8 cellular contexts compared by ENCODE assay signal in genomic region chr3:51681453-51681852, GRCh38. TPM values are rescaled to one million over a fixed set of nuclear protein-coding genes. Genes with fewer than 3 reads are reported as not detected.
A peak's percentile ranks its signal among the peaks of the same experiment; 100 is the strongest.
DNase-seq lines count a peak whose midpoint lies in the region; ATAC-seq and TF ChIP-seq lines count a peak whose summit lies in the region.

No MANE protein-coding gene starts in this region.

- H3K9me2 ChIP-seq in GM23338 (ENCODE audit: insufficient read depth): no peaks in the 10 kb centered on the region

- H3K27me3 ChIP-seq in GM23338 (ENCODE audit: insufficient read depth): no peaks in the 10 kb centered on the region

- DNase-seq in GM23338 (ENCODE audit: low spot score): no peak
- DNase-seq in T follicular helper cell (ENCODE audit: low read depth): peak; percentile 22
- DNase-seq in central memory CD8-positive, alpha-beta T cell (ENCODE audit: low spot score in 2 of 2): peak in 1 of 2 donors; percentile 52
- peak; percentile 70 for DNase-seq in natural killer cell treated with Interleukin-12 subunit alpha and Interleukin-12 subunit beta and Interleukin-15 and Interleukin-18, amount 100 ng/mL, for 72 hours (ENCODE audit: low spot score)
- no peak for DNase-seq in HuH-7.5 (ENCODE audit: low spot score)
- DNase-seq in C1 segment of cervical spinal cord (lab: John Stamatoyannopoulos, UW): no peak
- no peak for DNase-seq in NCI-H748 (lab: John Stamatoyannopoulos, UW; ENCODE audit: unreplicated experiment)

- H3K36me3 ChIP-seq in GM23338 (ENCODE audit: insufficient read depth): no peaks in the 10 kb centered on the region

- no peak for TF ChIP-seq CTCF in GM23338 (conservative IDR thresholded peaks at IDR 0.05; ENCODE audit: low read depth in 2 of 2)

- peaks cover 7% of the 10 kb centered on the region; the same call in 2 of the 3 replicates for H3K36me3 Mint-ChIP-seq in GM23338 (ENCODE audit: low read depth)
- peaks cover 13% of the 10 kb centered on the region for H3K36me3 Mint-ChIP-seq in central memory CD8-positive, alpha-beta T cell (ENCODE audit: insufficient read depth)
- no peaks in the 10 kb centered on the region for H3K36me3 Mint-ChIP-seq in natural killer cell treated with Interleukin-12 subunit alpha and Interleukin-12 subunit beta and Interleukin-15 and Interleukin-18, amount 100 ng/mL, for 72 hours

- H3K27ac Mint-ChIP-seq in GM23338: peak overlapping the region; percentile 50; the same call in 1 of the 2 replicates
- H3K27ac Mint-ChIP-seq in central memory CD8-positive, alpha-beta T cell (ENCODE audit: low read depth): peak overlapping the region; percentile 77
- peak overlapping the region; percentile 96 to 98 for H3K27ac Mint-ChIP-seq in natural killer cell treated with Interleukin-12 subunit alpha and Interleukin-12 subunit beta and Interleukin-15 and Interleukin-18, amount 100 ng/mL, for 72 hours

- no peaks in the 10 kb centered on the region; the same call in 1 of the 2 replicates for H3K4me1 ChIP-seq in GM23338 (ENCODE audit: insufficient read depth)

- no peaks in the 10 kb centered on the region for H3K79me2 ChIP-seq in GM23338 (replicated peaks; ENCODE audit: insufficient read depth)

- no peak overlapping the region for H3K4me2 ChIP-seq in GM23338

- peaks cover 17% of the 10 kb centered on the region for H3K27me3 Mint-ChIP-seq in GM23338 (ENCODE audit: insufficient read depth, low read depth, poor library complexity)
- no peaks in the 10 kb centered on the region for H3K27me3 Mint-ChIP-seq in central memory CD8-positive, alpha-beta T cell
- no peaks in the 10 kb centered on the region for H3K27me3 Mint-ChIP-seq in natural killer cell treated with Interleukin-12 subunit alpha and Interleukin-12 subunit beta and Interleukin-15 and Interleukin-18, amount 100 ng/mL, for 72 hours

- H3K4me3 Mint-ChIP-seq in GM23338: no peak overlapping the region; the same call in 2 of the 3 replicates
- peak overlapping the region; percentile 69 for H3K4me3 Mint-ChIP-seq in central memory CD8-positive, alpha-beta T cell
- peak overlapping the region; percentile 85 for H3K4me3 Mint-ChIP-seq in natural killer cell treated with Interleukin-12 subunit alpha and Interleukin-12 subunit beta and Interleukin-15 and Interleukin-18, amount 100 ng/mL, for 72 hours

- no peak overlapping the region for H3K4me3 ChIP-seq in GM23338

- H4K20me1 ChIP-seq in GM23338 (replicated peaks; ENCODE audit: insufficient read depth): no peaks in the 10 kb centered on the region

- H3F3A ChIP-seq in GM23338 (replicated peaks; ENCODE audit: low read depth): no peaks in the 10 kb centered on the region

- no peak overlapping the region for H3K27ac ChIP-seq in GM23338 (ENCODE audit: low read depth)

- no peaks in the 10 kb centered on the region for H3K9me3 Mint-ChIP-seq in GM23338
- H3K9me3 Mint-ChIP-seq in central memory CD8-positive, alpha-beta T cell: no peaks in the 10 kb centered on the region
- H3K9me3 Mint-ChIP-seq in natural killer cell treated with Interleukin-12 subunit alpha and Interleukin-12 subunit beta and Interleukin-15 and Interleukin-18, amount 100 ng/mL, for 72 hours: no peaks in the 10 kb centered on the region

- H2AFZ ChIP-seq in GM23338: no peak overlapping the region

- ATAC-seq in GM23338: no peak
- ATAC-seq in central memory CD8-positive, alpha-beta T cell (replicated peaks; ENCODE audit: extremely low read depth, poor library complexity, severe bottlenecking): peak; percentile 78
- peak; percentile 59 to 62 for ATAC-seq in natural killer cell treated with Interleukin-12 subunit alpha and Interleukin-12 subunit beta and Interleukin-15 and Interleukin-18, amount 100 ng/mL, for 72 hours
- ATAC-seq in GM21390 (IDR thresholded peaks at IDR 0.05; ENCODE audit: unreplicated experiment): no peak

- H3K4me1 Mint-ChIP-seq in GM23338: peaks cover 21% of the 10 kb centered on the region
- H3K4me1 Mint-ChIP-seq in central memory CD8-positive, alpha-beta T cell: peaks cover 91% of the 10 kb centered on the region
- peaks cover 67 to 76% of the 10 kb centered on the region in 2 donors for H3K4me1 Mint-ChIP-seq in natural killer cell treated with Interleukin-12 subunit alpha and Interleukin-12 subunit beta and Interleukin-15 and Interleukin-18, amount 100 ng/mL, for 72 hours (ENCODE audit: low read depth in 2 of 2)

TF ChIP-seq in GM23338, 12 proteins besides CTCF, POLR2A, EP300 and RAD21:
- TF ChIP-seq ZNF331 (CRISPR knock-in tag; IDR thresholded peaks at IDR 0.05; ENCODE audit: low read depth) (no peak), ZNF114 (CRISPR knock-in tag; IDR thresholded peaks at IDR 0.05) (no peak), NANOG (IDR thresholded peaks at IDR 0.05; ENCODE audit: borderline replicate concordance) (no peak), CREB1 (CRISPR knock-in tag; IDR thresholded peaks at IDR 0.05; ENCODE audit: low read depth) (no peak)

RNA-seq across cellular contexts. Expression of gene TEX264, which starts 10.4 kb away (rescaled TPM):
- 10.5 and 13.3 TPM in 2 replicates for total RNA-seq in GM23338 (2014; rRNA removed; shearing (Covaris generic))
- polyA plus RNA-seq in GM23338 (2016; fragmentation: Nextera tagmentation; extraction: Ambion mirVana): 9.7 and 10.0 TPM in 2 replicates
- 10 to 100 TPM; 27.0 to 31.9 TPM for total RNA-seq in natural killer cell treated with Interleukin-12 subunit alpha and Interleukin-12 subunit beta and Interleukin-15 and Interleukin-18, amount 100 ng/mL, for 72 hours

RNA-seq across cellular contexts. Expression of gene GRM2, which starts 25.4 kb away (rescaled TPM):
- total RNA-seq in GM23338 (2014; rRNA removed; shearing (Covaris generic)): 5.1 and 5.2 TPM in 2 replicates
- polyA plus RNA-seq in GM23338 (2016; fragmentation: Nextera tagmentation; extraction: Ambion mirVana): 2.1 and 3.1 TPM in 2 replicates
- 1 to 10 TPM in 1 of 2 donors, under 1 TPM in 1; 0.90 to 1.0 TPM for total RNA-seq in natural killer cell treated with Interleukin-12 subunit alpha and Interleukin-12 subunit beta and Interleukin-15 and Interleukin-18, amount 100 ng/mL, for 72 hours

Comparison
In these comparisons a context has a peak if more than half of its experiments do, and no peak if none do; other contexts are left out.
1. ATAC-seq: peak in central memory CD8-positive, alpha-beta T cell (single experiment) and natural killer cell treated with Interleukin-12 subunit alpha and Interleukin-12 subunit beta and Interleukin-15 and Interleukin-18, amount 100 ng/mL, for 72 hours (2 of 2); none in GM23338 (single experiment) and GM21390 (single experiment).
2. DNase-seq: peak in T follicular helper cell (single experiment) and natural killer cell treated with Interleukin-12 subunit alpha and Interleukin-12 subunit beta and Interleukin-15 and Interleukin-18, amount 100 ng/mL, for 72 hours (single experiment); none in GM23338 (single experiment), HuH-7.5 (single experiment), C1 segment of cervical spinal cord (0 of 14) and NCI-H748 (single experiment).
3. Peak in every context shown above with its lines, with median percentiles within 50 percentile points of each other: H3K27ac Mint-ChIP-seq.